1 cellular context compared by ENCODE assay signal in the genomic region with DNA sequence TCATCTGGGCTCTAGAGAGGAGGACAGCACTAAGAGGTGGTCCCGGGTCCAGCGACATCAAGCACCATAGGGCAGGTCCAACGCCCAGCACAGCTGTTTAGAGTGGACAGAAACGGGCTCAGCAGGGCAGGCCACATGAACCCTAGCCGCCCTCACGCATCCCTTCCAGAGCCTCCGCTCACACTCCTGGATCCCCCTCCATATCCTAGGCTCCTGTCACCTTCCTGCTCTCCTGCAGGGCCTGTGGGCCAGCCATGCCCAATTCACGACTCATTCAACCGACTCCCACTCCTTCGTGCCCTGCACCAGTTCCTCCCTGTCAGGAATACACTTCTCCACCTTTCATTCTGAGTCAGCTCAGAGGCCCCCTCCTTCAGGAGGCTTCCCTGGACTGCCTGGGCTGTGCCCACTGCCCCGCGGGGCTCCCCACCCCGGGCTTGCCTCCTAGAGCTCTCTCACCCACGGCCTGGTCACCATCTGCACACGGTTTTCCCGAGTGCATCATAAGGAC.
TF ChIP-seq lines count a peak whose summit lies in the region.

No MANE protein-coding gene starts in this region.

TF ChIP-seq in HEK293, 187 proteins besides CTCF, POLR2A, EP300 and RAD21 (continued from another document):
- TF ChIP-seq, protein P1, sequence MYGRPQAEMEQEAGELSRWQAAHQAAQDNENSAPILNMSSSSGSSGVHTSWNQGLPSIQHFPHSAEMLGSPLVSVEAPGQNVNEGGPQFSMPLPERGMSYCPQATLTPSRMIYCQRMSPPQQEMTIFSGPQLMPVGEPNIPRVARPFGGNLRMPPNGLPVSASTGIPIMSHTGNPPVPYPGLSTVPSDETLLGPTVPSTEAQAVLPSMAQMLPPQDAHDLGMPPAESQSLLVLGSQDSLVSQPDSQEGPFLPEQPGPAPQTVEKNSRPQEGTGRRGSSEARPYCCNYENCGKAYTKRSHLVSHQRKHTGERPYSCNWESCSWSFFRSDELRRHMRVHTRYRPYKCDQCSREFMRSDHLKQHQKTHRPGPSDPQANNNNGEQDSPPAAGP (tag by site-specific recombination; IDR thresholded peaks at IDR 0.05) = peak; percentile 54; the same call in 1 of the 2 replicates
- TF ChIP-seq, protein P2, sequence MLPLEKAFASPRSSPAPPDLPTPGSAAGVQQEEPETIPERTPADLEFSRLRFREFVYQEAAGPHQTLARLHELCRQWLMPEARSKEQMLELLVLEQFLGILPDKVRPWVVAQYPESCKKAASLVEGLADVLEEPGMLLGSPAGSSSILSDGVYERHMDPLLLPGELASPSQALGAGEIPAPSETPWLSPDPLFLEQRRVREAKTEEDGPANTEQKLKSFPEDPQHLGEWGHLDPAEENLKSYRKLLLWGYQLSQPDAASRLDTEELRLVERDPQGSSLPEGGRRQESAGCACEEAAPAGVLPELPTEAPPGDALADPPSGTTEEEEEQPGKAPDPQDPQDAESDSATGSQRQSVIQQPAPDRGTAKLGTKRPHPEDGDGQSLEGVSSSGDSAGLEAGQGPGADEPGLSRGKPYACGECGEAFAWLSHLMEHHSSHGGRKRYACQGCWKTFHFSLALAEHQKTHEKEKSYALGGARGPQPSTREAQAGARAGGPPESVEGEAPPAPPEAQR (tag by site-specific recombination; IDR thresholded peaks at IDR 0.05) = no peak
- no peak for TF ChIP-seq ZNF610 (tag by site-specific recombination; IDR thresholded peaks at IDR 0.05; ENCODE audit: borderline replicate concordance)
- TF ChIP-seq ZNF514 (tag by site-specific recombination; IDR thresholded peaks at IDR 0.05) = no peak
- no peak for TF ChIP-seq ZNF10 (tag by site-specific recombination; IDR thresholded peaks at IDR 0.05)
- no peak for TF ChIP-seq ZNF510 (tag by site-specific recombination; IDR thresholded peaks at IDR 0.05; ENCODE audit: insufficient replicate concordance)
- 0 out of 2 replicates have a peak, but pooled peaks have one; percentile 24 for TF ChIP-seq WT1 (tag by site-specific recombination; IDR thresholded peaks at IDR 0.05)
- TF ChIP-seq, protein P3, sequence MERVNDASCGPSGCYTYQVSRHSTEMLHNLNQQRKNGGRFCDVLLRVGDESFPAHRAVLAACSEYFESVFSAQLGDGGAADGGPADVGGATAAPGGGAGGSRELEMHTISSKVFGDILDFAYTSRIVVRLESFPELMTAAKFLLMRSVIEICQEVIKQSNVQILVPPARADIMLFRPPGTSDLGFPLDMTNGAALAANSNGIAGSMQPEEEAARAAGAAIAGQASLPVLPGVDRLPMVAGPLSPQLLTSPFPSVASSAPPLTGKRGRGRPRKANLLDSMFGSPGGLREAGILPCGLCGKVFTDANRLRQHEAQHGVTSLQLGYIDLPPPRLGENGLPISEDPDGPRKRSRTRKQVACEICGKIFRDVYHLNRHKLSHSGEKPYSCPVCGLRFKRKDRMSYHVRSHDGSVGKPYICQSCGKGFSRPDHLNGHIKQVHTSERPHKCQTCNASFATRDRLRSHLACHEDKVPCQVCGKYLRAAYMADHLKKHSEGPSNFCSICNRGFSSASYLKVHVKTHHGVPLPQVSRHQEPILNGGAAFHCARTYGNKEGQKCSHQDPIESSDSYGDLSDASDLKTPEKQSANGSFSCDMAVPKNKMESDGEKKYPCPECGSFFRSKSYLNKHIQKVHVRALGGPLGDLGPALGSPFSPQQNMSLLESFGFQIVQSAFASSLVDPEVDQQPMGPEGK (tag by site-specific recombination; IDR thresholded peaks at IDR 0.05) = peak; percentile 24; the same call in 1 of the 2 replicates
- 0 out of 2 replicates have a peak, but pooled peaks have one; percentile 17 for TF ChIP-seq SP2 (tag by site-specific recombination; IDR thresholded peaks at IDR 0.05)
- peak; percentile 79 for TF ChIP-seq EGR2 (tag by site-specific recombination; IDR thresholded peaks at IDR 0.05; ENCODE audit: low read depth)
- TF ChIP-seq ZNF600 (tag by site-specific recombination; IDR thresholded peaks at IDR 0.05) = peak; percentile 39; the same call in 1 of the 2 replicates
